Comparison of ENCODE assay signal across 26 cellular contexts in the genomic region with DNA sequence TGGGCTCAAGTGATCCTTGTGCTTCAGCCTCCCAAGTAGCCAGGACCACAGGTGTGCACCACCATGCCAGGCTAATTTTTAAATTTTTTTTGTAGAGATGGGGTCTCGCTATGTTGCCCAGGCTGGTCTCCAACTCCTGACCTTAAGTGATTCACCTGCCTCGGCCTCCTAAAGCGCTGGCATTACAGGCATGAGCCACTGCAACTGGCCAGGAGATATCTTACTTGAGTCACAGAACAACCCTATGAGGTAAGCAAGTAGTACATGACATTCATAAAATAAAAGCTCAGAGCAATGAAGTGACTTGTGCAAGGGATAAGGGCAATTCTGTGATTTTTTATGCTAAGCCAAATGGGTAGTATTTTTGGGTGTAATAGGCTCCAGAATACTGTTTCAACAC.
"Had no signal": no experiment of that assay in that cellular context is flagged by ENCODE, and none has a peak within 500 bp of the region (broad histone marks: within the 10 kb centered on the region; RNA-seq: fewer than 3 reads in every experiment).

No MANE protein-coding gene starts in this region.

- DNase-seq: cortex of kidney; dorsolateral prefrontal cortex; effector CD8-positive, alpha-beta T cell; gastrocnemius medialis; glutamatergic neuron; immature natural killer cell; kidney; left colon; left ventricle myocardium superior; mesenchymal stem cell; naive B cell; occipital lobe; pancreas; right lobe of liver; stimulated activated CD4-positive, alpha-beta T cell treated with anti-CD3 and anti-CD28 coated beads, Interleukin-15, amount 100 ng/mL, for 24 hours; stimulated activated CD4-positive, alpha-beta T cell treated with anti-CD3 and anti-CD28 coated beads, Interleukin-1b, Interleukin-23, amount 100 ng/mL, for 48 hours; stimulated activated CD4-positive, alpha-beta T cell treated with anti-CD3 and anti-CD28 coated beads, Interleukin-4, amount 100 ng/mL, for 24 hours; stomach; substantia nigra had no signal

- H3K27ac ChIP-seq: dorsolateral prefrontal cortex, gastrocnemius medialis, pancreas, right lobe of liver, stomach, thoracic aorta had no signal

- H3K4me1 ChIP-seq: gastrocnemius medialis, pancreas, right lobe of liver, stomach had no signal

- H3K4me3 Mint-ChIP-seq: immature natural killer cell; naive B cell; nephron; stimulated activated memory B cell treated with anti-CD40 and anti-IgM and Interleukin-4, amounts not matched to agents 10 μg/mL and 1 μg/mL and 100 μg/mL, for 72 hours; type B pancreatic cell had no signal

- ATAC-seq: gastrocnemius medialis; left colon; left ventricle myocardium superior; pancreas; right lobe of liver; stimulated activated memory B cell treated with anti-CD40 and anti-IgM and Interleukin-4, amounts not matched to agents 10 μg/mL and 1 μg/mL and 100 μg/mL, for 72 hours had no signal

- H3K4me1 Mint-ChIP-seq: nephron; stimulated activated memory B cell treated with anti-CD40 and anti-IgM and Interleukin-4, amounts not matched to agents 10 μg/mL and 1 μg/mL and 100 μg/mL, for 72 hours had no signal

- H3K27me3 ChIP-seq: dorsolateral prefrontal cortex, gastrocnemius medialis, pancreas, right lobe of liver, stomach had no signal

- H3K27ac Mint-ChIP-seq: immature natural killer cell; naive B cell; nephron; progenitor cell of endocrine pancreas; stimulated activated memory B cell treated with anti-CD40 and anti-IgM and Interleukin-4, amounts not matched to agents 10 μg/mL and 1 μg/mL and 100 μg/mL, for 72 hours; type B pancreatic cell had no signal

- H3K27me3 Mint-ChIP-seq: naive B cell; progenitor cell of endocrine pancreas; stimulated activated memory B cell treated with anti-CD40 and anti-IgM and Interleukin-4, amounts not matched to agents 10 μg/mL and 1 μg/mL and 100 μg/mL, for 72 hours; type B pancreatic cell had no signal

- H3K4me3 ChIP-seq: dorsolateral prefrontal cortex, gastrocnemius medialis, lung, pancreas, right lobe of liver, stomach, thoracic aorta had no signal

- FAIRE-seq: kidney, pancreas, urothelium cell line had no signal

- H3K9me3 Mint-ChIP-seq: immature natural killer cell; naive B cell; nephron; stimulated activated memory B cell treated with anti-CD40 and anti-IgM and Interleukin-4, amounts not matched to agents 10 μg/mL and 1 μg/mL and 100 μg/mL, for 72 hours; type B pancreatic cell had no signal

- H3K9me3 ChIP-seq: gastrocnemius medialis, pancreas, right lobe of liver, stomach, thoracic aorta had no signal
